ENCODE assay signal across 8 cellular contexts in genomic region chr4:80035336-80035735, GRCh38. TPM values are rescaled to one million over a fixed set of nuclear protein-coding genes. Genes with fewer than 3 reads are reported as not detected.
DNase-seq lines count a peak whose midpoint lies in the region; ATAC-seq, FAIRE-seq and TF ChIP-seq lines count a peak whose summit lies in the region.

No MANE protein-coding gene starts in this region.

- H2AFZ ChIP-seq in endothelial cell of umbilical vein (ENCODE audit: low read depth, low read length) = no peak overlapping the region

- peak; percentile 38 for ATAC-seq in upper lobe of right lung

- H3K36me3 ChIP-seq in cardiac muscle cell (peaks cover 27% of the 10 kb centered on the region), endothelial cell of umbilical vein (ENCODE audit: control insufficient read depth in 2 of 2, extremely low read depth in 1 of 2, insufficient read depth in 2 of 2, low read length in 2 of 2) (peaks cover 0 to 2% of the 10 kb centered on the region in 2 experiments), upper lobe of right lung (peaks cover 23% of the 10 kb centered on the region), BE2C (no peaks in the 10 kb centered on the region; the same call in 1 of the 2 replicates)

- CTCF ChIA-PET in endothelial cell of umbilical vein (lab: Charles Lee) = interaction anchor here (1.3 to 2.7 kb wide), 5 partner anchors 10 to 118 kb away, joined by 3 to 15 read pairs (median 7); no protein-coding TSS in a partner anchor

- no peak overlapping the region for H3K9ac ChIP-seq in endothelial cell of umbilical vein (replicated peaks; ENCODE audit: extremely low read depth, insufficient read depth, low read length)

- BruUV-seq in endothelial cell of umbilical vein (replicated peaks; lab: Mats Ljungman, UMichigan) = no TSS peak

- H3K27ac ChIP-seq in cardiac muscle cell (peak overlapping the region; percentile 4), endothelial cell of umbilical vein (ENCODE audit: insufficient read depth, low read depth, low read length) (peak overlapping the region; percentile 70), upper lobe of right lung (no peak overlapping the region), dorsolateral prefrontal cortex (no peak overlapping the region)

- H4K20me1 ChIP-seq in endothelial cell of umbilical vein (replicated peaks; ENCODE audit: control insufficient read depth, extremely low read depth, insufficient read depth, low read length) = no peaks in the 10 kb centered on the region

- dilution Hi-C loops in endothelial cell of umbilical vein (cut with MboI; ENCODE audit: extremely low pct_ligation_motif_present, low sequenced_read_pairs) = no loop called here

- DNase-seq in cardiac muscle cell (ENCODE audit: low read depth in 1 of 2, low spot score in 1 of 2) (peak in 1 of 2 donors; percentile 41), cardiac septum (ENCODE audit: low spot score) (no peak), NCI-H69 (lab: John Stamatoyannopoulos, UW) (peak; percentile 36), endothelial cell of umbilical vein (ENCODE audit: low read depth, low spot score) (peak; percentile 55), upper lobe of right lung (no peak), frontal cortex (ENCODE audit: low spot score in 2 of 2) (no peak), BE2C (no peak), dorsolateral prefrontal cortex (no peak)

- peaks cover 4% of the 10 kb centered on the region for H3K79me2 ChIP-seq in endothelial cell of umbilical vein (ENCODE audit: control insufficient read depth, insufficient read depth, low read length)

- TF ChIP-seq CTCF in cardiac muscle cell (IDR thresholded peaks at IDR 0.05; ENCODE audit: low read depth, low read length) (no peak), endothelial cell of umbilical vein (IDR thresholded peaks at IDR 0.05; ENCODE audit: extremely low read depth in 1 of 2, insufficient read depth in 1 of 2, low read depth in 1 of 2, low read length in 2 of 2) (no peak), upper lobe of right lung (IDR thresholded peaks at IDR 0.05) (no peak), BE2C (IDR thresholded peaks at IDR 0.05; ENCODE audit: low read depth, low read length) (no peak), dorsolateral prefrontal cortex (IDR thresholded peaks at IDR 0.05 in 54 of 56, conservative IDR thresholded peaks at IDR 0.05 in 2 of 56; ENCODE audit: low read depth in 1 of 56, partially characterized antibody in 56 of 56) (no peak)

- no peaks in the 10 kb centered on the region for H3K9me3 ChIP-seq in cardiac muscle cell (ENCODE audit: low read depth)
- H3K9me3 ChIP-seq in endothelial cell of umbilical vein (replicated peaks; ENCODE audit: control insufficient read depth, insufficient read depth, low read length) = no peaks in the 10 kb centered on the region
- no peaks in the 10 kb centered on the region for H3K9me3 ChIP-seq in upper lobe of right lung
- no peaks in the 10 kb centered on the region for H3K9me3 ChIP-seq in BE2C

- no peak for TF ChIP-seq POLR2A in endothelial cell of umbilical vein (IDR thresholded peaks at IDR 0.05; ENCODE audit: low read depth, low read length)

- H3K4me2 ChIP-seq in endothelial cell of umbilical vein (ENCODE audit: insufficient read depth, low read length) = peak overlapping the region; percentile 60

- peaks cover 33% of the 10 kb centered on the region for H3K4me1 ChIP-seq in cardiac muscle cell (ENCODE audit: low read depth)
- H3K4me1 ChIP-seq in endothelial cell of umbilical vein (ENCODE audit: control insufficient read depth, extremely low read depth, insufficient read depth, low read length) = peaks cover 38% of the 10 kb centered on the region
- H3K4me1 ChIP-seq in upper lobe of right lung = peaks cover 11% of the 10 kb centered on the region
- H3K4me1 ChIP-seq in BE2C = peaks cover 8% of the 10 kb centered on the region

- no peaks in the 10 kb centered on the region for H3K27me3 ChIP-seq in cardiac muscle cell
- H3K27me3 ChIP-seq in endothelial cell of umbilical vein (ENCODE audit: control insufficient read depth in 2 of 2, insufficient read depth in 2 of 2, low read length in 2 of 2) = no peaks in the 10 kb centered on the region
- no peaks in the 10 kb centered on the region for H3K27me3 ChIP-seq in upper lobe of right lung
- no peaks in the 10 kb centered on the region for H3K27me3 ChIP-seq in BE2C
- no peaks in the 10 kb centered on the region for H3K27me3 ChIP-seq in dorsolateral prefrontal cortex

- no peaks in the 10 kb centered on the region for H3K9me1 ChIP-seq in endothelial cell of umbilical vein (replicated peaks; ENCODE audit: control insufficient read depth, extremely low read depth, insufficient read depth, low read length)

- intact Hi-C loops in cardiac septum (cut with DNase I) (no loop called here), endothelial cell of umbilical vein (cut with micrococcal nuclease) (loop anchor here (2.0 to 10.0 kb wide), 2 partner anchors 29 to 1081 kb away; no protein-coding TSS in a partner anchor), upper lobe of right lung (cut with DNase I) (no loop called here), dorsolateral prefrontal cortex (cut with DNase I) (no loop called here)

- no peak overlapping the region for H3K4me3 ChIP-seq in cardiac muscle cell
- H3K4me3 ChIP-seq in endothelial cell of umbilical vein (replicated peaks in 1 of 3; ENCODE audit: insufficient read depth in 1 of 3, low read depth in 1 of 3, low read length in 3 of 3) = no peak overlapping the region
- no peak overlapping the region for H3K4me3 ChIP-seq in upper lobe of right lung
- no peak overlapping the region for H3K4me3 ChIP-seq in BE2C (ENCODE audit: low read depth, low read length)
- H3K4me3 ChIP-seq in dorsolateral prefrontal cortex = no peak overlapping the region

- POLR2A ChIA-PET in endothelial cell of umbilical vein (lab: Charles Lee) = no interaction called here

- FAIRE-seq in endothelial cell of umbilical vein (lab: Jason Lieb, UNC) (no peak), frontal cortex (lab: Jason Lieb, UNC) (no peak)

TF ChIP-seq in endothelial cell of umbilical vein, 7 proteins besides CTCF, POLR2A, EP300 and RAD21:
- TF ChIP-seq MAX (IDR thresholded peaks at IDR 0.05; ENCODE audit: insufficient read depth, insufficient read length) (no peak), MYC (IDR thresholded peaks at IDR 0.05; ENCODE audit: low read depth, low read length) (peak; percentile 19), EZH2 (IDR thresholded peaks at IDR 0.05; ENCODE audit: borderline replicate concordance, low read depth, low read length, severe bottlenecking) (no peak), GATA2 (IDR thresholded peaks at IDR 0.05; ENCODE audit: insufficient read depth, insufficient read length, low read depth, low read length) (peak; percentile 59), FOS (IDR thresholded peaks at IDR 0.05; ENCODE audit: borderline replicate concordance, insufficient read depth, low read length) (peak; percentile 39), POLR2AphosphoS5 (IDR thresholded peaks at IDR 0.05; ENCODE audit: insufficient read depth, low read depth, low read length) (peak; percentile 56), JUN (IDR thresholded peaks at IDR 0.05; ENCODE audit: borderline replicate concordance, insufficient read depth, insufficient read length, low read depth) (peak; percentile 22)

RNA-seq across cellular contexts. Expression of gene ANTXR2, which starts 37.7 kb away (rescaled TPM):
- total RNA-seq in cardiac muscle cell (66.7 and 70.6 TPM in 2 replicates), cardiac septum (54.6 TPM), endothelial cell of umbilical vein (64.6 and 71.9 TPM in 2 replicates), upper lobe of right lung (67.4 TPM), frontal cortex (12.6 TPM), dorsolateral prefrontal cortex (10 to 100 TPM in 23 of 120 experiments, 1 to 10 TPM in 97; 3.0 to 17.1 (median 7.2) TPM)
- polyA plus RNA-seq in cardiac muscle cell (79.6 and 101 TPM in 2 replicates), endothelial cell of umbilical vein (4.6 and 6.6 TPM in 2 replicates)
- 13.2 and 13.5 TPM in 2 replicates for polyA plus RNA-seq in endothelial cell of umbilical vein (2011; cell fraction: cytosol; rRNA removed)
- 15.0 and 21.8 TPM in 2 replicates for polyA plus RNA-seq in endothelial cell of umbilical vein (2011; cell fraction: nucleus; rRNA removed)
- 60.4 and 88.5 TPM in 2 replicates for polyA plus RNA-seq in endothelial cell of umbilical vein (2012)
- polyA minus RNA-seq in endothelial cell of umbilical vein = 19.8 and 21.8 TPM in 2 replicates
- polyA minus RNA-seq in endothelial cell of umbilical vein (2011; cell fraction: cytosol; rRNA and poly(A)+ RNA removed) = not detected
- 39.5 and 44.4 TPM in 2 replicates for polyA minus RNA-seq in endothelial cell of umbilical vein (2011; cell fraction: nucleus; rRNA and poly(A)+ RNA removed)
- 98.4 TPM for polyA plus RNA-seq in BE2C (2012; ENCODE audit: insufficient read depth, insufficient read length, low read depth)

Comparison
In these comparisons a context has a peak if more than half of its experiments do, and no peak if none do; other contexts are left out.
1. DNase-seq: peak in NCI-H69 (single experiment) and endothelial cell of umbilical vein (single experiment); none in cardiac septum (single experiment), upper lobe of right lung (single experiment), frontal cortex (0 of 2), BE2C (single experiment) and dorsolateral prefrontal cortex (0 of 10).
2. H3K27ac ChIP-seq: peak in cardiac muscle cell (single experiment) and endothelial cell of umbilical vein (single experiment); none in upper lobe of right lung (single experiment) and dorsolateral prefrontal cortex (0 of 59).